1 cellular context compared by ENCODE assay signal in the genomic region with DNA sequence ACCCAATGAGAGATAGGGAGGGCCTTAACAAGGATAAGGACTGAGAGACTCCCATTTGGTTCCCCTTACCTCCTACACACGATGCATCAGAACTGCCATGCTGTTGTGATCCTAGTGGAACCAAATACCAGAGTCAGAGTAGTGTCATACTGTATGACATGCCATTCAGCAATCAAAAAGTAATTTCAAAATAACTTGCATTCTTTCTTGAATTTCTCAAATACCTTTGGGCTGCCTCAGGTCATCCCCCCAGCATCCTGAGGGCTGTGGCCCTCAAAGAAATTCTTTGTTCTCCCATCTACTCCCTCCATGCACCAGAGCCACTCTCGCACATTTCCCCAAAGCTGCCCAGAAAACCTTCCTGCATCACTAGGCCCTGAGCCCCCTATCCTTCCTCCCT.
TF ChIP-seq lines count a peak whose summit lies in the region.

No MANE protein-coding gene starts in this region.

TF ChIP-seq in GM23338, 12 proteins besides CTCF, POLR2A, EP300 and RAD21:
- TF ChIP-seq, protein P1, sequence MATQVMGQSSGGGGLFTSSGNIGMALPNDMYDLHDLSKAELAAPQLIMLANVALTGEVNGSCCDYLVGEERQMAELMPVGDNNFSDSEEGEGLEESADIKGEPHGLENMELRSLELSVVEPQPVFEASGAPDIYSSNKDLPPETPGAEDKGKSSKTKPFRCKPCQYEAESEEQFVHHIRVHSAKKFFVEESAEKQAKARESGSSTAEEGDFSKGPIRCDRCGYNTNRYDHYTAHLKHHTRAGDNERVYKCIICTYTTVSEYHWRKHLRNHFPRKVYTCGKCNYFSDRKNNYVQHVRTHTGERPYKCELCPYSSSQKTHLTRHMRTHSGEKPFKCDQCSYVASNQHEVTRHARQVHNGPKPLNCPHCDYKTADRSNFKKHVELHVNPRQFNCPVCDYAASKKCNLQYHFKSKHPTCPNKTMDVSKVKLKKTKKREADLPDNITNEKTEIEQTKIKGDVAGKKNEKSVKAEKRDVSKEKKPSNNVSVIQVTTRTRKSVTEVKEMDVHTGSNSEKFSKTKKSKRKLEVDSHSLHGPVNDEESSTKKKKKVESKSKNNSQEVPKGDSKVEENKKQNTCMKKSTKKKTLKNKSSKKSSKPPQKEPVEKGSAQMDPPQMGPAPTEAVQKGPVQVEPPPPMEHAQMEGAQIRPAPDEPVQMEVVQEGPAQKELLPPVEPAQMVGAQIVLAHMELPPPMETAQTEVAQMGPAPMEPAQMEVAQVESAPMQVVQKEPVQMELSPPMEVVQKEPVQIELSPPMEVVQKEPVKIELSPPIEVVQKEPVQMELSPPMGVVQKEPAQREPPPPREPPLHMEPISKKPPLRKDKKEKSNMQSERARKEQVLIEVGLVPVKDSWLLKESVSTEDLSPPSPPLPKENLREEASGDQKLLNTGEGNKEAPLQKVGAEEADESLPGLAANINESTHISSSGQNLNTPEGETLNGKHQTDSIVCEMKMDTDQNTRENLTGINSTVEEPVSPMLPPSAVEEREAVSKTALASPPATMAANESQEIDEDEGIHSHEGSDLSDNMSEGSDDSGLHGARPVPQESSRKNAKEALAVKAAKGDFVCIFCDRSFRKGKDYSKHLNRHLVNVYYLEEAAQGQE (IDR thresholded peaks at IDR 0.05; ENCODE audit: unreplicated experiment), result no peak
- TF ChIP-seq, protein P2, sequence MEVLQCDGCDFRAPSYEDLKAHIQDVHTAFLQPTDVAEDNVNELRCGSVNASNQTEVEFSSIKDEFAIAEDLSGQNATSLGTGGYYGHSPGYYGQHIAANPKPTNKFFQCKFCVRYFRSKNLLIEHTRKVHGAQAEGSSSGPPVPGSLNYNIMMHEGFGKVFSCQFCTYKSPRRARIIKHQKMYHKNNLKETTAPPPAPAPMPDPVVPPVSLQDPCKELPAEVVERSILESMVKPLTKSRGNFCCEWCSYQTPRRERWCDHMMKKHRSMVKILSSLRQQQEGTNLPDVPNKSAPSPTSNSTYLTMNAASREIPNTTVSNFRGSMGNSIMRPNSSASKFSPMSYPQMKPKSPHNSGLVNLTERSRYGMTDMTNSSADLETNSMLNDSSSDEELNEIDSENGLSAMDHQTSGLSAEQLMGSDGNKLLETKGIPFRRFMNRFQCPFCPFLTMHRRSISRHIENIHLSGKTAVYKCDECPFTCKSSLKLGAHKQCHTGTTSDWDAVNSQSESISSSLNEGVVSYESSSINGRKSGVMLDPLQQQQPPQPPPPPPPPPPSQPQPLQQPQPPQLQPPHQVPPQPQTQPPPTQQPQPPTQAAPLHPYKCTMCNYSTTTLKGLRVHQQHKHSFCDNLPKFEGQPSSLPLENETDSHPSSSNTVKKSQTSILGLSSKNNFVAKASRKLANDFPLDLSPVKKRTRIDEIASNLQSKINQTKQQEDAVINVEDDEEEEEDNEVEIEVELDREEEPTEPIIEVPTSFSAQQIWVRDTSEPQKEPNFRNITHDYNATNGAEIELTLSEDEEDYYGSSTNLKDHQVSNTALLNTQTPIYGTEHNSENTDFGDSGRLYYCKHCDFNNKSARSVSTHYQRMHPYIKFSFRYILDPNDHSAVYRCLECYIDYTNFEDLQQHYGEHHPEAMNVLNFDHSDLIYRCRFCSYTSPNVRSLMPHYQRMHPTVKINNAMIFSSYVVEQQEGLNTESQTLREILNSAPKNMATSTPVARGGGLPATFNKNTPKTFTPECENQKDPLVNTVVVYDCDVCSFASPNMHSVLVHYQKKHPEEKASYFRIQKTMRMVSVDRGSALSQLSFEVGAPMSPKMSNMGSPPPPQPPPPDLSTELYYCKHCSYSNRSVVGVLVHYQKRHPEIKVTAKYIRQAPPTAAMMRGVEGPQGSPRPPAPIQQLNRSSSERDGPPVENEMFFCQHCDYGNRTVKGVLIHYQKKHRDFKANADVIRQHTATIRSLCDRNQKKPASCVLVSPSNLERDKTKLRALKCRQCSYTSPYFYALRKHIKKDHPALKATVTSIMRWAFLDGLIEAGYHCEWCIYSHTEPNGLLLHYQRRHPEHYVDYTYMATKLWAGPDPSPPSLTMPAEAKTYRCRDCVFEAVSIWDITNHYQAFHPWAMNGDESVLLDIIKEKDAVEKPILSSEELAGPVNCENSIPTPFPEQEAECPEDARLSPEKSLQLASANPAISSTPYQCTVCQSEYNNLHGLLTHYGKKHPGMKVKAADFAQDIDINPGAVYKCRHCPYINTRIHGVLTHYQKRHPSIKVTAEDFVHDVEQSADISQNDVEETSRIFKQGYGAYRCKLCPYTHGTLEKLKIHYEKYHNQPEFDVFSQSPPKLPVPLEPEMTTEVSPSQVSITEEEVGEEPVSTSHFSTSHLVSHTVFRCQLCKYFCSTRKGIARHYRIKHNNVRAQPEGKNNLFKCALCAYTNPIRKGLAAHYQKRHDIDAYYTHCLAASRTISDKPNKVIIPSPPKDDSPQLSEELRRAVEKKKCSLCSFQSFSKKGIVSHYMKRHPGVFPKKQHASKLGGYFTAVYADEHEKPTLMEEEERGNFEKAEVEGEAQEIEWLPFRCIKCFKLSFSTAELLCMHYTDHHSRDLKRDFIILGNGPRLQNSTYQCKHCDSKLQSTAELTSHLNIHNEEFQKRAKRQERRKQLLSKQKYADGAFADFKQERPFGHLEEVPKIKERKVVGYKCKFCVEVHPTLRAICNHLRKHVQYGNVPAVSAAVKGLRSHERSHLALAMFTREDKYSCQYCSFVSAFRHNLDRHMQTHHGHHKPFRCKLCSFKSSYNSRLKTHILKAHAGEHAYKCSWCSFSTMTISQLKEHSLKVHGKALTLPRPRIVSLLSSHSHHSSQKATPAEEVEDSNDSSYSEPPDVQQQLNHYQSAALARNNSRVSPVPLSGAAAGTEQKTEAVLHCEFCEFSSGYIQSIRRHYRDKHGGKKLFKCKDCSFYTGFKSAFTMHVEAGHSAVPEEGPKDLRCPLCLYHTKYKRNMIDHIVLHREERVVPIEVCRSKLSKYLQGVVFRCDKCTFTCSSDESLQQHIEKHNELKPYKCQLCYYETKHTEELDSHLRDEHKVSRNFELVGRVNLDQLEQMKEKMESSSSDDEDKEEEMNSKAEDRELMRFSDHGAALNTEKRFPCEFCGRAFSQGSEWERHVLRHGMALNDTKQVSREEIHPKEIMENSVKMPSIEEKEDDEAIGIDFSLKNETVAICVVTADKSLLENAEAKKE (CRISPR knock-in tag; IDR thresholded peaks at IDR 0.05), result no peak
TF ChIP-seq in GM23338: peak in this region for 0.
